Comparison of ENCODE assay signal across 17 cellular contexts in the genomic region with DNA sequence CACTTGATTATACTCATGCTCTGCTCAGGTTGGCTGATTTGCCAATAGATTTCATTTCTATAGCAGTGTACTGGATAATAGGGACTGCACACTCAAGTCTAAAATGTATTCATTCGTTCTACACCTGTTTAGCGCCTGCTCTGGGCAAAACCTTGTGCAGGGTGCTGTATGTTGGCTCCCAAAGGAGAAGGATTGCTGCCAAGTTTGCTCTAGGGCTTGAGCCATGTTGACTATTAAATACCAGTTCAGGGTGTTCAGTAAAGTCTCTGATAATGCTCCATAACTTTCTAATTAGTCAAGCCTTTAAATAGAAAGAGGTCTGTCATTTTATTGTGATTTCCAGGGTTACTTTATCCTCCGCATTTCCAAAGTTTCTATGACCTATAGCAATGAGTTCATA.
DNase-seq lines count a peak whose midpoint lies in the region; ATAC-seq, FAIRE-seq and TF ChIP-seq lines count a peak whose summit lies in the region.
"Had no signal": no experiment of that assay in that cellular context is flagged by ENCODE, and none has a peak within 500 bp of the region (broad histone marks: within the 10 kb centered on the region; RNA-seq: fewer than 3 reads in every experiment).

No MANE protein-coding gene starts in this region.

- H3K9me3 ChIP-seq in astrocyte (ENCODE audit: insufficient read depth, low read depth, low read length) (no peaks in the 10 kb centered on the region), skeletal muscle tissue (ENCODE audit: control insufficient read depth in 3 of 3, low read length in 3 of 3) (no peaks in the 10 kb centered on the region), A673 (ENCODE audit: low read depth, low read length, poor library complexity, severe bottlenecking) (no peaks in the 10 kb centered on the region)

- peaks cover 21% of the 10 kb centered on the region for H4K20me1 ChIP-seq in GM23338 (replicated peaks; ENCODE audit: insufficient read depth)
- peaks cover 8% of the 10 kb centered on the region for H4K20me1 ChIP-seq in astrocyte (ENCODE audit: insufficient read depth, low read length)

- TF ChIP-seq CTCF in GM23338 (conservative IDR thresholded peaks at IDR 0.05; ENCODE audit: low read depth in 2 of 2) (no peak), astrocyte (IDR thresholded peaks at IDR 0.05; ENCODE audit: insufficient read depth, low read depth, low read length) (no peak), A673 (conservative IDR thresholded peaks at IDR 0.05; ENCODE audit: low read depth, low read length) (no peak)

- H3K4me3 ChIP-seq in GM23338: no peak overlapping the region
- H3K4me3 ChIP-seq in astrocyte (ENCODE audit: insufficient read depth, low read depth, low read length): no peak overlapping the region
- peak overlapping the region; percentile 24 to 57 (median 41) for H3K4me3 ChIP-seq in skeletal muscle tissue (ENCODE audit: low read length in 3 of 3)
- H3K4me3 ChIP-seq in A673 (ENCODE audit: low read depth, low read length, poor library complexity, severe bottlenecking): no peak overlapping the region
- H3K4me3 ChIP-seq: K562 had no signal

- H2AFZ ChIP-seq in GM23338 (no peak overlapping the region), astrocyte (ENCODE audit: low read depth, low read length) (no peak overlapping the region)

- peaks cover 93% of the 10 kb centered on the region for H3K79me2 ChIP-seq in GM23338 (replicated peaks; ENCODE audit: insufficient read depth)
- H3K79me2 ChIP-seq in astrocyte (ENCODE audit: insufficient read depth, low read length): peaks cover 9% of the 10 kb centered on the region

- H3K27me3 Mint-ChIP-seq in GM23338 (ENCODE audit: insufficient read depth, low read depth, poor library complexity) (peaks cover 4% of the 10 kb centered on the region), astrocyte (ENCODE audit: low read depth, unreplicated experiment) (no peaks in the 10 kb centered on the region)
- H3K27me3 Mint-ChIP-seq: CD8-positive, alpha-beta memory T cell had no signal

- H3K9me3 Mint-ChIP-seq in GM23338 (no peaks in the 10 kb centered on the region), astrocyte (ENCODE audit: unreplicated experiment) (no peaks in the 10 kb centered on the region)

- H3K4me2 ChIP-seq in GM23338 (no peak overlapping the region), astrocyte (ENCODE audit: low read length) (no peak overlapping the region)

- FAIRE-seq in astrocyte (lab: Jason Lieb, UNC): peak; percentile 20
- FAIRE-seq: G401.6, K562 had no signal

- no TSS peak for BruUV-seq in A673 (replicated peaks; lab: Mats Ljungman, UMichigan)

- CTCF ChIA-PET in A673 (lab: Charles Lee): no interaction called here

- no peaks in the 10 kb centered on the region for H3K9me2 ChIP-seq in GM23338 (ENCODE audit: insufficient read depth)

- H3K9ac ChIP-seq in astrocyte (ENCODE audit: low read length) (no peak overlapping the region), skeletal muscle tissue (ENCODE audit: low read depth in 1 of 3, low read length in 3 of 3) (peak overlapping the region in 2 of 3 donors; percentile 25 to 40)

- no peak for ATAC-seq in GM23338
- peak; percentile 95 for ATAC-seq in left ventricle myocardium superior
- no peak for ATAC-seq in HG02852 (IDR thresholded peaks at IDR 0.05; ENCODE audit: unreplicated experiment)
- ATAC-seq: K562, Panc1 had no signal

- no peak overlapping the region for H3K27ac Mint-ChIP-seq in GM23338
- no peak overlapping the region for H3K27ac Mint-ChIP-seq in astrocyte (ENCODE audit: unreplicated experiment)
- H3K27ac Mint-ChIP-seq: CD8-positive, alpha-beta memory T cell had no signal

- H3K4me3 Mint-ChIP-seq in GM23338 (no peak overlapping the region), astrocyte (ENCODE audit: unreplicated experiment) (no peak overlapping the region)
- H3K4me3 Mint-ChIP-seq: CD8-positive, alpha-beta memory T cell had no signal

- no peak for DNase-seq in GM23338 (ENCODE audit: low spot score)
- DNase-seq in astrocyte (ENCODE audit: low read depth): no peak
- no peak for DNase-seq in left ventricle myocardium superior
- DNase-seq in NCI-H2227 treated with DMSO at 0.1 percent for 48 hours (lab: John Stamatoyannopoulos, UW): no peak
- DNase-seq in A673 (ENCODE audit: low spot score): no peak
- DNase-seq: C1 segment of cervical spinal cord; CD8-positive, alpha-beta memory T cell; DMS79; MV-4-11; NCI-H1436 treated with DMSO at 0.1 percent for 48 hours; NCI-H2029; NCI-H446 had no signal

- no peaks in the 10 kb centered on the region for H3F3A ChIP-seq in GM23338 (replicated peaks; ENCODE audit: low read depth)

- no peaks in the 10 kb centered on the region; the same call in 1 of the 2 replicates for H3K4me1 ChIP-seq in GM23338 (ENCODE audit: insufficient read depth)
- H3K4me1 ChIP-seq in astrocyte (ENCODE audit: insufficient read depth, low read length): no peaks in the 10 kb centered on the region
- peaks cover 9 to 23% (median 10%) of the 10 kb centered on the region in 3 donors for H3K4me1 ChIP-seq in skeletal muscle tissue (ENCODE audit: control insufficient read depth in 3 of 3, insufficient read depth in 3 of 3, low read length in 3 of 3)
- peaks cover 6% of the 10 kb centered on the region for H3K4me1 ChIP-seq in A673 (ENCODE audit: insufficient read depth, low read length, poor library complexity, severe bottlenecking)

- POLR2A ChIA-PET in A673 (lab: Charles Lee; ENCODE audit: low non-redundant PET): no interaction called here

- H3K36me3 Mint-ChIP-seq in GM23338 (ENCODE audit: low read depth): no peaks in the 10 kb centered on the region
- no peaks in the 10 kb centered on the region for H3K36me3 Mint-ChIP-seq in astrocyte (ENCODE audit: low read depth, unreplicated experiment)
- H3K36me3 Mint-ChIP-seq: CD8-positive, alpha-beta memory T cell had no signal

- H3K27ac ChIP-seq in GM23338 (ENCODE audit: low read depth): 0 out of 2 replicates have a peak overlapping the region, but pooled peaks have one; percentile 11
- no peak overlapping the region for H3K27ac ChIP-seq in astrocyte (ENCODE audit: low read depth, low read length)
- no peak overlapping the region for H3K27ac ChIP-seq in skeletal muscle tissue (ENCODE audit: low read depth, low read length)
- no peak overlapping the region for H3K27ac ChIP-seq in A673 (ENCODE audit: low read depth, low read length, poor library complexity, severe bottlenecking)

- peaks cover 19% of the 10 kb centered on the region for H3K4me1 Mint-ChIP-seq in GM23338
- H3K4me1 Mint-ChIP-seq in astrocyte (ENCODE audit: low read depth, unreplicated experiment): no peaks in the 10 kb centered on the region
- H3K4me1 Mint-ChIP-seq: CD8-positive, alpha-beta memory T cell had no signal

- H3K36me3 ChIP-seq in GM23338 (ENCODE audit: insufficient read depth) (no peaks in the 10 kb centered on the region), astrocyte (ENCODE audit: insufficient read depth, low read length) (no peaks in the 10 kb centered on the region), skeletal muscle tissue (ENCODE audit: control insufficient read depth in 3 of 3, insufficient read depth in 3 of 3, low read length in 3 of 3) (no peaks in the 10 kb centered on the region), A673 (ENCODE audit: insufficient read depth, low read length, poor library complexity, severe bottlenecking) (no peaks in the 10 kb centered on the region)

- intact Hi-C loops in left ventricle myocardium superior (cut with micrococcal nuclease) (no loop called here), A673 (cut with micrococcal nuclease; ENCODE audit: unreplicated experiment) (no loop called here)

- H3K27me3 ChIP-seq in GM23338 (ENCODE audit: insufficient read depth) (no peaks in the 10 kb centered on the region), astrocyte (ENCODE audit: insufficient read depth, low read length) (no peaks in the 10 kb centered on the region), skeletal muscle tissue (ENCODE audit: control insufficient read depth in 3 of 3, insufficient read depth in 3 of 3, low read length in 3 of 3) (no peaks in the 10 kb centered on the region), A673 (replicated peaks; ENCODE audit: insufficient read depth, low read depth, low read length, poor library complexity) (no peaks in the 10 kb centered on the region)

TF ChIP-seq in GM23338, 12 proteins besides CTCF, POLR2A, EP300 and RAD21 (continues in another document):
- TF ChIP-seq EZH2 (IDR thresholded peaks at IDR 0.05; ENCODE audit: low read depth, unreplicated experiment) (no peak), JUNB (IDR thresholded peaks at IDR 0.05; ENCODE audit: unreplicated experiment) (no peak), POLR2AphosphoS5 (IDR thresholded peaks at IDR 0.05; ENCODE audit: low read depth) (no peak)
- TF ChIP-seq, protein P1, sequence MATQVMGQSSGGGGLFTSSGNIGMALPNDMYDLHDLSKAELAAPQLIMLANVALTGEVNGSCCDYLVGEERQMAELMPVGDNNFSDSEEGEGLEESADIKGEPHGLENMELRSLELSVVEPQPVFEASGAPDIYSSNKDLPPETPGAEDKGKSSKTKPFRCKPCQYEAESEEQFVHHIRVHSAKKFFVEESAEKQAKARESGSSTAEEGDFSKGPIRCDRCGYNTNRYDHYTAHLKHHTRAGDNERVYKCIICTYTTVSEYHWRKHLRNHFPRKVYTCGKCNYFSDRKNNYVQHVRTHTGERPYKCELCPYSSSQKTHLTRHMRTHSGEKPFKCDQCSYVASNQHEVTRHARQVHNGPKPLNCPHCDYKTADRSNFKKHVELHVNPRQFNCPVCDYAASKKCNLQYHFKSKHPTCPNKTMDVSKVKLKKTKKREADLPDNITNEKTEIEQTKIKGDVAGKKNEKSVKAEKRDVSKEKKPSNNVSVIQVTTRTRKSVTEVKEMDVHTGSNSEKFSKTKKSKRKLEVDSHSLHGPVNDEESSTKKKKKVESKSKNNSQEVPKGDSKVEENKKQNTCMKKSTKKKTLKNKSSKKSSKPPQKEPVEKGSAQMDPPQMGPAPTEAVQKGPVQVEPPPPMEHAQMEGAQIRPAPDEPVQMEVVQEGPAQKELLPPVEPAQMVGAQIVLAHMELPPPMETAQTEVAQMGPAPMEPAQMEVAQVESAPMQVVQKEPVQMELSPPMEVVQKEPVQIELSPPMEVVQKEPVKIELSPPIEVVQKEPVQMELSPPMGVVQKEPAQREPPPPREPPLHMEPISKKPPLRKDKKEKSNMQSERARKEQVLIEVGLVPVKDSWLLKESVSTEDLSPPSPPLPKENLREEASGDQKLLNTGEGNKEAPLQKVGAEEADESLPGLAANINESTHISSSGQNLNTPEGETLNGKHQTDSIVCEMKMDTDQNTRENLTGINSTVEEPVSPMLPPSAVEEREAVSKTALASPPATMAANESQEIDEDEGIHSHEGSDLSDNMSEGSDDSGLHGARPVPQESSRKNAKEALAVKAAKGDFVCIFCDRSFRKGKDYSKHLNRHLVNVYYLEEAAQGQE (IDR thresholded peaks at IDR 0.05; ENCODE audit: unreplicated experiment): no peak

Comparison
In these comparisons a context has a peak if more than half of its experiments do, and no peak if none do; other contexts are left out.
1. H3K4me3 ChIP-seq: peak in skeletal muscle tissue (3 of 3); none in GM23338 (single experiment), astrocyte (single experiment) and A673 (single experiment).